In the genomic region with DNA sequence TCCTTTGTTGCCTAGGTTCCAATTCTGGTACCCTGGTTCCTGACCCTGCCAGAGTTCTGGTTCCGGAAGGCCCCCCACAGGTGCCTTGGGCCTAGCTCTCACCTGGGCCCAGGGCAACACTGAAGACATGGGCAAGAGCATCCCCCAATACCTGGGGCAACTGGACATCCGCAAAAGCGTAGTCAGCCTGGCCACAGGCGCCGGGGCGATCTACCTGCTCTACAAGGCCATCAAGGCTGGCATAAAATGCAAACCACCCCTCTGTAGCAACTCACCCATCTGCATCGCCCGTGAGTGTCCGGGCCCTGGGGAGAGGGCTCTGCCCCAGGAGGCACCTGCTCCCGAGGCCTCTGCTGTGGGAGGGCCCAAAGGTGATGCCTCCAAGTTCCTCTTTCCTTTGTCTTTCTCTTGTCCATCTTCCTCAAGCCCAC, we compare ENCODE assay signal across 8 cellular contexts. TPM values are rescaled to one million over a fixed set of nuclear protein-coding genes. Genes with fewer than 3 reads are reported as not detected.
DNase-seq lines count a peak whose midpoint lies in the region; ATAC-seq, FAIRE-seq and TF ChIP-seq lines count a peak whose summit lies in the region.

A gene with protein sequence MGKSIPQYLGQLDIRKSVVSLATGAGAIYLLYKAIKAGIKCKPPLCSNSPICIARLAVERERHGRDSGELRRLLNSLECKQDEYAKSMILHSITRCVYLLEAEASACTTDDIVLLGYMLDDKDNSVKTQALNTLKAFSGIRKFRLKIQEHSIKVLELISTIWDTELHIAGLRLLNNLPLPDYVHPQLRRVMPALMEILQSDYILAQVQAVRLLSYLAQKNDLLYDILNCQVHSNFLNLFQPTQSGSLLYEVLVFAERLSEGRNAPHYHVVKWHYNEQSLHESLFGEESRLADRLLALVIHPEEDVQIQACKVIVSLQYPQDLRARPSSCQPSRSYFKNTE (plus strand): TSS at position 51 of the 431 bp plus-strand sequence. CDS start 77 bp downstream, at position 128.

- H3K36me3 ChIP-seq in HepG2 (replicated peaks in 1 of 2; ENCODE audit: control insufficient read depth in 1 of 2, insufficient read depth in 2 of 2, low read length in 2 of 2): no peaks in the 10 kb centered on the region
- H3K36me3 ChIP-seq in transverse colon: no peaks in the 10 kb centered on the region

- intact Hi-C loops in activated naive CD4-positive, alpha-beta T cell treated with anti-CD3 and anti-CD28 coated beads for 36 hours (cut with micrococcal nuclease): loop anchor here (1.0 to 5.0 kb wide), 9 partner anchors 48 to 440 kb away; a partner anchor contains a TSS
- intact Hi-C loops in HepG2 (cut with micrococcal nuclease; ENCODE audit: unreplicated experiment) (loop anchor here (1.0 to 10.0 kb wide), 4 partner anchors 48 to 442 kb away; a partner anchor contains a TSS), transverse colon (cut with DNase I; ENCODE audit: low total_unique reads) (loop anchor here (5.0 kb wide), 1 partner anchor 155 kb away; no protein-coding TSS in a partner anchor)

- in situ Hi-C loops in HepG2 (cut with HindIII; ENCODE audit: extremely low pct_ligation_motif_present, low pct_unique_long_range_greater_than_20kb): loop anchor here (5.0 to 10.0 kb wide), 2 partner anchors 155 to 422 kb away; no protein-coding TSS in a partner anchor
- in situ Hi-C loops in transverse colon (cut with MboI; ENCODE audit: low pct_ligation_motif_present in 1 of 4, low pct_unique_long_range_greater_than_20kb in 1 of 4, low sequenced_read_pairs in 3 of 4): loop anchor here (5.0 to 25.0 kb wide), 5 partner anchors 152 to 400 kb away; a partner anchor contains a TSS

- BruUV-seq in HepG2 (replicated peaks; lab: Mats Ljungman, UMichigan): no TSS peak

- peak within 1 kb of the TSS; percentile 73 for H2AFZ ChIP-seq in HepG2 (ENCODE audit: low read length)

- TF ChIP-seq CTCF in RWPE1 (conservative IDR thresholded peaks at IDR 0.05; ENCODE audit: low read depth) (no peak), HepG2 (CRISPR knock-in tag; IDR thresholded peaks at IDR 0.05) (no peak), transverse colon (IDR thresholded peaks at IDR 0.05) (no peak)

- H3K27me3 ChIP-seq in HepG2 (ENCODE audit: control insufficient read depth in 1 of 2, insufficient read depth in 2 of 2, low read length in 2 of 2) (no peaks in the 10 kb centered on the region), transverse colon (no peaks in the 10 kb centered on the region)

- no peaks in the 10 kb centered on the region for H4K20me1 ChIP-seq in HepG2 (ENCODE audit: insufficient read depth, low read length)

- peak; percentile 8 for ATAC-seq in HepG2
- no peak for ATAC-seq in GM18858 (IDR thresholded peaks at IDR 0.05; ENCODE audit: unreplicated experiment)

- no peaks in the 10 kb centered on the region for H3K36me3 Mint-ChIP-seq in activated naive CD4-positive, alpha-beta T cell treated with anti-CD3 and anti-CD28 coated beads for 36 hours (ENCODE audit: low read depth)

- H3K79me2 ChIP-seq in HepG2 (ENCODE audit: insufficient read depth, low read length): no peaks in the 10 kb centered on the region

- TF ChIP-seq RAD21 in HepG2 (CRISPR knock-in tag; IDR thresholded peaks at IDR 0.05): no peak

- H3K4me1 Mint-ChIP-seq in activated naive CD4-positive, alpha-beta T cell treated with anti-CD3 and anti-CD28 coated beads for 36 hours (ENCODE audit: low read depth): peaks cover 52% of the 10 kb centered on the region

- no peak for DNase-seq in activated naive CD4-positive, alpha-beta T cell treated with anti-CD3 and anti-CD28 coated beads for 36 hours
- no peak for DNase-seq in activated naive CD4-positive, alpha-beta T cell treated with anti-CD3 and anti-CD28 coated beads, Interleukin-2, amount 50 U/mL, for 16 hours
- DNase-seq in RWPE1 (ENCODE audit: low spot score) (no peak), HepG2 (ENCODE audit: low spot score) (no peak), substantia nigra (lab: John Stamatoyannopoulos, UW) (no peak), NCI-H2107 (lab: John Stamatoyannopoulos, UW) (no peak), transverse colon (no peak)

- TF ChIP-seq POLR2A in HepG2 (IDR thresholded peaks at IDR 0.05; ENCODE audit: insufficient read depth in 1 of 2, low read depth in 2 of 2, low read length in 2 of 2): no peak
- no peak for TF ChIP-seq POLR2A in transverse colon (IDR thresholded peaks at IDR 0.05)

- H3K4me3 ChIP-seq in HepG2 (replicated peaks in 1 of 3; ENCODE audit: insufficient read depth in 1 of 3, low read depth in 2 of 3, low read length in 3 of 3) (peak within 1 kb of the TSS in 1 of 3 experiments; percentile 30; a peak in 2 of 6 replicates), transverse colon (no peak within 1 kb of the TSS)

- H3K27ac ChIP-seq in RWPE1 (peak within 1 kb of the TSS; percentile 100), HepG2 (ENCODE audit: extremely low read length, insufficient read depth, low read length) (no peak within 1 kb of the TSS), substantia nigra (ENCODE audit: low read depth, low read length, poor library complexity, severe bottlenecking) (peak within 1 kb of the TSS; percentile 45), transverse colon (peak within 1 kb of the TSS in 1 of 4 donors; percentile 31)

- CTCF ChIA-PET in activated naive CD4-positive, alpha-beta T cell treated with anti-CD3 and anti-CD28 coated beads for 36 hours (lab: Charles Lee): interaction anchor here (0.5 to 6.1 kb wide), 58 partner anchors 8 to 505 kb away, joined by 3 to 207 read pairs (median 5); a partner anchor contains a TSS
- CTCF ChIA-PET in RWPE1 (lab: Yijun Ruan, JAX) (interaction anchor here (0.5 to 3.9 kb wide), 36 partner anchors 9 to 733 kb away, joined by 3 to 25 read pairs (median 4); a partner anchor contains a TSS), HepG2 (lab: Yijun Ruan, JAX; ENCODE audit: low intra/inter-chr PET ratio, low total read pairs) (interaction anchor here (1.1 to 5.0 kb wide), 3 partner anchors 113 to 214 kb away, joined by 4 to 131 read pairs (median 15); no protein-coding TSS in a partner anchor)

- peak within 1 kb of the TSS; percentile 52 for H3K4me2 ChIP-seq in HepG2 (ENCODE audit: low read depth, low read length)

- POLR2A ChIA-PET in RWPE1 (lab: Yijun Ruan, JAX; ENCODE audit: low non-redundant PET) (no interaction called here), HepG2 (lab: Yijun Ruan, JAX) (interaction anchor here (1.2 to 2.1 kb wide), 4 partner anchors 10 to 152 kb away, joined by 4 to 16 read pairs (median 6); no protein-coding TSS in a partner anchor)

- H3K27me3 Mint-ChIP-seq in activated naive CD4-positive, alpha-beta T cell treated with anti-CD3 and anti-CD28 coated beads for 36 hours (ENCODE audit: low read depth): no peaks in the 10 kb centered on the region

- H3K9me3 ChIP-seq in HepG2 (ENCODE audit: low read length): no peaks in the 10 kb centered on the region
- H3K9me3 ChIP-seq in transverse colon: no peaks in the 10 kb centered on the region

- 82% methylated on average over 9 of the region's 10 CpGs for WGBS in HepG2 (ENCODE audit: low lambda C conversion rate)
- 92 to 93% methylated on average over 3 to 10 of the region's 10 CpGs for WGBS in transverse colon (ENCODE audit: low coverage in 1 of 2), 2 donors

- no peak for FAIRE-seq in HepG2 (lab: Jason Lieb, UNC)

- H3K4me3 Mint-ChIP-seq in activated naive CD4-positive, alpha-beta T cell treated with anti-CD3 and anti-CD28 coated beads for 36 hours: peak within 1 kb of the TSS; percentile 29

- H3K4me1 ChIP-seq in HepG2 (ENCODE audit: insufficient read depth, low read length) (peaks cover 77% of the 10 kb centered on the region), transverse colon (peaks cover 24 to 60% (median 44%) of the 10 kb centered on the region in 4 donors)

- no peak for TF ChIP-seq EP300 in HepG2 (IDR thresholded peaks at IDR 0.05; ENCODE audit: low read depth in 2 of 2, low read length in 2 of 2)
- no peak for TF ChIP-seq EP300 in HepG2 (CRISPR knock-in tag; IDR thresholded peaks at IDR 0.05; ENCODE audit: borderline replicate concordance)
- no peak for TF ChIP-seq EP300 in transverse colon (IDR thresholded peaks at IDR 0.05; ENCODE audit: low read depth)

- H3K9me3 Mint-ChIP-seq in activated naive CD4-positive, alpha-beta T cell treated with anti-CD3 and anti-CD28 coated beads for 36 hours: no peaks in the 10 kb centered on the region

- H3K9ac ChIP-seq in HepG2 (ENCODE audit: insufficient read depth, low read depth, low read length): 0 out of 2 replicates have a peak within 1 kb of the TSS, but pooled peaks have one; percentile 13

- peak within 1 kb of the TSS; percentile 77 for H3K27ac Mint-ChIP-seq in activated naive CD4-positive, alpha-beta T cell treated with anti-CD3 and anti-CD28 coated beads for 36 hours

RNA-seq across cellular contexts. Expression of the gene that starts here (rescaled TPM):
- 1 to 10 TPM; 3.1 to 3.9 TPM for total RNA-seq in activated naive CD4-positive, alpha-beta T cell treated with anti-CD3 and anti-CD28 coated beads for 36 hours
- not detected in 2 replicates for total RNA-seq in HepG2 (2016; rRNA removed; fragmentation: Illumina TruSeq; extraction: Trizol)
- total RNA-seq in HepG2 (2016; cell fraction: cytosol; rRNA removed; fragmentation: Illumina TruSeq; extraction: Trizol; ENCODE audit: low read depth): not detected in 2 replicates
- total RNA-seq in HepG2 (2016; cell fraction: insoluble cytoplasmic fraction; rRNA removed; fragmentation: Illumina TruSeq; extraction: Trizol): 0.17 TPM in 1 of 2 replicates, not detected in the other
- total RNA-seq in HepG2 (2016; cell fraction: membrane; rRNA removed; fragmentation: Illumina TruSeq; extraction: Trizol): not detected in 2 replicates
- total RNA-seq in HepG2 (2016; cell fraction: nucleus; rRNA removed; fragmentation: Illumina TruSeq; extraction: Trizol): not detected in 2 replicates
- polyA plus RNA-seq in HepG2 (2011; rRNA removed): 1.3 and 1.4 TPM in 2 replicates
- 0.71 and 1.0 TPM in 2 replicates for polyA plus RNA-seq in HepG2 (2011; cell fraction: cytosol; rRNA removed)
- 4.4 and 4.7 TPM in 2 replicates for polyA plus RNA-seq in HepG2 (2011; cell fraction: nucleus; rRNA removed)
- polyA plus RNA-seq in HepG2 (2012): 0.15 and 0.76 TPM in 2 replicates
- 0.15 TPM in 1 of 2 replicates, not detected in the other for polyA plus RNA-seq in HepG2 (2016; cell fraction: cytosol; fragmentation: Illumina TruSeq; extraction: Trizol; ENCODE audit: low read depth)
- polyA plus RNA-seq in HepG2 (2016; cell fraction: insoluble cytoplasmic fraction; fragmentation: Illumina TruSeq; extraction: Trizol; ENCODE audit: low read depth): not detected in 2 replicates
- polyA plus RNA-seq in HepG2 (2016; cell fraction: membrane; fragmentation: Illumina TruSeq; extraction: Trizol; ENCODE audit: low read depth): not detected in 2 replicates
- polyA plus RNA-seq in HepG2 (2016; cell fraction: nucleus; fragmentation: Illumina TruSeq; extraction: Trizol; ENCODE audit: insufficient read depth, low read depth): 0.47 TPM in 1 of 2 replicates, not detected in the other
- polyA minus RNA-seq in HepG2 (2011; rRNA and poly(A)+ RNA removed; ENCODE audit: low replicate concordance): 0.21 and 0.38 TPM in 2 replicates
- polyA minus RNA-seq in HepG2 (2011; cell fraction: cytosol; rRNA and poly(A)+ RNA removed): not detected in 2 replicates
- 1.2 TPM in 1 of 2 replicates, not detected in the other for polyA minus RNA-seq in HepG2 (2011; cell fraction: nucleus; rRNA and poly(A)+ RNA removed)
- total RNA-seq in transverse colon: 1 to 10 TPM in 1 of 4 donors, under 1 TPM in 1, not detected in 2; 0.68 to 1.5 TPM
